Comparison of ENCODE assay signal across 27 cellular contexts in genomic region chr22:48796295-48797015, GRCh38.
DNase-seq lines count a peak whose midpoint lies in the region; ATAC-seq and TF ChIP-seq lines count a peak whose summit lies in the region.
"Had no signal": no experiment of that assay in that cellular context is flagged by ENCODE, and none has a peak within 500 bp of the region (broad histone marks: within the 10 kb centered on the region; RNA-seq: fewer than 3 reads in every experiment).

No MANE protein-coding gene starts in this region.

- no peak overlapping the region for H3K4ac ChIP-seq in H9 (ENCODE audit: low read depth, low read length)

- no peak overlapping the region for H3K4me3 ChIP-seq in NB4 (ENCODE audit: low read depth, low read length)
- peak overlapping the region; percentile 2 for H3K4me3 ChIP-seq in iPS-18a (ENCODE audit: low read length)
- H3K4me3 ChIP-seq in MM.1S (ENCODE audit: low read length) = no peak overlapping the region
- H3K4me3 ChIP-seq: BLaER1, psoas muscle, SJCRH30 had no signal

- H3F3A ChIP-seq in MM.1S (ENCODE audit: insufficient read depth, low read length) = no peaks in the 10 kb centered on the region

- H3K36me3 ChIP-seq in iPS-18a (ENCODE audit: control insufficient read depth, low read depth, low read length) = no peaks in the 10 kb centered on the region
- H3K36me3 ChIP-seq in MM.1S (replicated peaks; ENCODE audit: insufficient read depth, low read length) = no peaks in the 10 kb centered on the region
- H3K36me3 ChIP-seq: BLaER1, SJCRH30 had no signal

- H4K91ac ChIP-seq in H9 (ENCODE audit: insufficient read length, low read depth, low read length) = no peak overlapping the region

- H3K4me2 ChIP-seq in H9 (ENCODE audit: insufficient read depth, insufficient read length, low read length) (no peak overlapping the region), MM.1S (ENCODE audit: low read depth, low read length) (no peak overlapping the region)
- H3K4me2 ChIP-seq: BLaER1 had no signal

- H3K4me1 Mint-ChIP-seq in H9 = peaks cover 18 to 23% of the 10 kb centered on the region in 2 experiments
- H3K4me1 Mint-ChIP-seq: activated naive CD8-positive, alpha-beta T cell treated with anti-CD3 and anti-CD28 coated beads for 36 hours; stimulated activated memory B cell treated with anti-CD40 and anti-IgM and Interleukin-4, amounts not matched to agents 10 μg/mL and 1 μg/mL and 100 μg/mL, for 72 hours had no signal

- peak overlapping the region; percentile 55 for H3K18ac ChIP-seq in H9 (ENCODE audit: insufficient read length, low read depth, low read length)

- H4K5ac ChIP-seq in H9 (ENCODE audit: insufficient read length, low read depth, low read length) = peak overlapping the region; percentile 45

- H3K9me3 Mint-ChIP-seq in H9 = peaks cover 15 to 16% of the 10 kb centered on the region in 2 experiments

- no peak overlapping the region for H3T11ph ChIP-seq in H9 (ENCODE audit: low read length)

- H3K79me2 ChIP-seq in H9 (ENCODE audit: insufficient read depth, low read length) (no peaks in the 10 kb centered on the region), MM.1S (ENCODE audit: low read length) (no peaks in the 10 kb centered on the region)

- peak overlapping the region; percentile 24; the same call in 1 of the 2 replicates for H3K14ac ChIP-seq in H9 (ENCODE audit: insufficient read depth, low read length)

- H3K27ac Mint-ChIP-seq in H9 = peak overlapping the region; percentile 88 to 97 (median 96)
- H3K27ac Mint-ChIP-seq: activated naive CD8-positive, alpha-beta T cell treated with anti-CD3 and anti-CD28 coated beads for 36 hours; mesothelial cell of epicardium; stimulated activated memory B cell treated with anti-CD40 and anti-IgM and Interleukin-4, amounts not matched to agents 10 μg/mL and 1 μg/mL and 100 μg/mL, for 72 hours; type B pancreatic cell had no signal

- no peaks in the 10 kb centered on the region for H3K79me1 ChIP-seq in H9 (ENCODE audit: insufficient read depth, low read depth, low read length, poor library complexity, severe bottlenecking)

- no peaks in the 10 kb centered on the region for H3K9me2 ChIP-seq in MM.1S (replicated peaks; ENCODE audit: insufficient read depth, low read length)

- no peak overlapping the region for H4K8ac ChIP-seq in H9 (replicated peaks; ENCODE audit: insufficient read length, low read depth, low read length)

- H2BK5ac ChIP-seq in H9 (ENCODE audit: insufficient read length, low read length) = no peak overlapping the region

- H2AK5ac ChIP-seq in H9 (ENCODE audit: insufficient read length, low read length) = no peak overlapping the region

- DNase-seq in H9 = peak; percentile 74
- DNase-seq in NB4 (ENCODE audit: low read depth) = peak; percentile 22
- peak; percentile 42 for DNase-seq in posterior vena cava (ENCODE audit: low spot score)
- no peak for DNase-seq in activated CD8-positive, alpha-beta memory T cell treated with anti-CD3 and anti-CD28 coated beads for 24 hours
- no peak for DNase-seq in MM.1S
- no peak for DNase-seq in left colon
- DNase-seq: activated CD4-positive, alpha-beta T cell treated with anti-CD3 and anti-CD28 coated beads for 4 hours; activated effector memory CD4-positive, alpha-beta T cell treated with anti-CD3 and anti-CD28 coated beads, Interleukin-2, amount 50 U/mL, for 16 hours; activated naive CD8-positive, alpha-beta T cell treated with anti-CD3 and anti-CD28 coated beads for 36 hours; DMS 273 treated with DMSO at 0.1 percent for 48 hours; effector CD4-positive, alpha-beta T cell; hippocampal formation; NCI-H1417 treated with DMSO at 0.1 percent for 48 hours; NCI-H2107; NCI-H446; NCI-H774; psoas muscle; SJCRH30; T1000 had no signal

- H3K9me3 ChIP-seq in H9 (ENCODE audit: control insufficient read depth, low read depth, low read length) (no peaks in the 10 kb centered on the region), iPS-18a (ENCODE audit: control insufficient read depth, low read depth, low read length) (no peaks in the 10 kb centered on the region), MM.1S (replicated peaks; ENCODE audit: insufficient read depth, low read length) (no peaks in the 10 kb centered on the region)
- H3K9me3 ChIP-seq: BLaER1, psoas muscle, SJCRH30 had no signal

- H3K27me3 ChIP-seq in H9 (ENCODE audit: insufficient read depth, low read length) = no peaks in the 10 kb centered on the region
- no peaks in the 10 kb centered on the region for H3K27me3 ChIP-seq in iPS-18a (ENCODE audit: control insufficient read depth, insufficient read depth, low read length)
- no peaks in the 10 kb centered on the region for H3K27me3 ChIP-seq in MM.1S (replicated peaks; ENCODE audit: insufficient read depth, low read length)

- intact Hi-C loops in posterior vena cava (cut with DNase I) = no loop called here
- intact Hi-C loops in left colon (cut with DNase I, micrococcal nuclease) = no loop called here

- H3K27ac ChIP-seq in H9 (ENCODE audit: insufficient read length, low read depth, low read length) (peak overlapping the region; percentile 50), iPS-18a (ENCODE audit: low read length) (peak overlapping the region; percentile 38), MM.1S (ENCODE audit: low read length) (no peak overlapping the region)
- H3K27ac ChIP-seq: BLaER1, psoas muscle, SJCRH30, VCaP had no signal

- H3K23ac ChIP-seq in H9 (ENCODE audit: insufficient read length, low read depth, low read length) = no peak overlapping the region

- no peak for ATAC-seq in HG03378 (IDR thresholded peaks at IDR 0.05; ENCODE audit: unreplicated experiment)
- ATAC-seq in left colon = no peak
- ATAC-seq: HCT116; psoas muscle; stimulated activated memory B cell treated with anti-CD40 and anti-IgM and Interleukin-4, amounts not matched to agents 10 μg/mL and 1 μg/mL and 100 μg/mL, for 72 hours had no signal

- H3K4me3 Mint-ChIP-seq in H9 = peak overlapping the region in 1 of 2 experiments; percentile 49; a peak in 2 of 5 replicates
- H3K4me3 Mint-ChIP-seq: activated naive CD8-positive, alpha-beta T cell treated with anti-CD3 and anti-CD28 coated beads for 36 hours; mesothelial cell of epicardium; stimulated activated memory B cell treated with anti-CD40 and anti-IgM and Interleukin-4, amounts not matched to agents 10 μg/mL and 1 μg/mL and 100 μg/mL, for 72 hours; type B pancreatic cell had no signal

- TF ChIP-seq CTCF in H9 (conservative IDR thresholded peaks at IDR 0.05) (no peak), NB4 (IDR thresholded peaks at IDR 0.05; ENCODE audit: low read depth, low read length) (no peak), MM.1S (IDR thresholded peaks at IDR 0.05; ENCODE audit: low read length) (no peak)

- H3K56ac ChIP-seq in H9 (ENCODE audit: insufficient read length, low read depth, low read length) = no peak overlapping the region

- H3K9ac ChIP-seq in H9 (ENCODE audit: extremely low read depth, insufficient read length, low read length) = no peak overlapping the region
- peak overlapping the region; percentile 29 for H3K9ac ChIP-seq in iPS-18a (ENCODE audit: low read length)
- H3K9ac ChIP-seq in MM.1S (ENCODE audit: low read length) = no peak overlapping the region
- H3K9ac ChIP-seq: BLaER1 had no signal

- H2BK20ac ChIP-seq in H9 (ENCODE audit: low read depth, low read length, poor library complexity, severe bottlenecking) = no peak overlapping the region

- no peak overlapping the region for H2AFZ ChIP-seq in H9 (ENCODE audit: low read length)
- H2AFZ ChIP-seq in MM.1S (ENCODE audit: low read length) = no peak overlapping the region

- H3K36me3 Mint-ChIP-seq in H9 (ENCODE audit: insufficient read depth in 1 of 3, low read depth in 3 of 3) = peaks cover 0 to 20% (median 5%) of the 10 kb centered on the region in 3 experiments; a peak in 4 of 7 replicates
- H3K36me3 Mint-ChIP-seq: activated naive CD8-positive, alpha-beta T cell treated with anti-CD3 and anti-CD28 coated beads for 36 hours; mesothelial cell of epicardium; stimulated activated memory B cell treated with anti-CD40 and anti-IgM and Interleukin-4, amounts not matched to agents 10 μg/mL and 1 μg/mL and 100 μg/mL, for 72 hours; type B pancreatic cell had no signal

- no peaks in the 10 kb centered on the region for H4K20me1 ChIP-seq in H9 (ENCODE audit: control insufficient read depth, insufficient read depth, insufficient read length)
- H4K20me1 ChIP-seq in MM.1S (ENCODE audit: insufficient read depth, low read length) = no peaks in the 10 kb centered on the region
- H4K20me1 ChIP-seq: BLaER1 had no signal

- no CpG with 5 or more reads among the region's 14 CpGs for WGBS in H9 (ENCODE audit: extremely low coverage, insufficient read length, low lambda C conversion rate)

- H2BK12ac ChIP-seq in H9 (ENCODE audit: insufficient read length, low read depth, low read length) = no peak overlapping the region

- H2BK120ac ChIP-seq in H9 (ENCODE audit: low read depth, low read length, poor library complexity, severe bottlenecking) = no peak overlapping the region

- H3K4me1 ChIP-seq in H9 (ENCODE audit: insufficient read depth, low read length) (peaks cover 3% of the 10 kb centered on the region; the same call in 1 of the 2 replicates), iPS-18a (ENCODE audit: control insufficient read depth, low read depth, low read length) (peaks cover 11% of the 10 kb centered on the region), MM.1S (ENCODE audit: low read length) (no peaks in the 10 kb centered on the region)
- H3K4me1 ChIP-seq: psoas muscle, SJCRH30 had no signal

- H3K23me2 ChIP-seq in H9 (ENCODE audit: insufficient read length, low read depth, low read length, poor library complexity, severe bottlenecking) = no peaks in the 10 kb centered on the region

- no peak for TF ChIP-seq POLR2A in NB4 (IDR thresholded peaks at IDR 0.05; ENCODE audit: extremely low read depth, insufficient read length)

- H2BK15ac ChIP-seq in H9 (ENCODE audit: low read depth, low read length) = no peak overlapping the region

- H3K27me3 Mint-ChIP-seq in H9 (ENCODE audit: low read depth) = peaks cover 1% of the 10 kb centered on the region; the same call in 1 of the 2 replicates
- H3K27me3 Mint-ChIP-seq: stimulated activated memory B cell treated with anti-CD40 and anti-IgM and Interleukin-4, amounts not matched to agents 10 μg/mL and 1 μg/mL and 100 μg/mL, for 72 hours; type B pancreatic cell had no signal

Comparison
In these comparisons a context has a peak if more than half of its experiments do, and no peak if none do; other contexts are left out.
1. DNase-seq: peak in H9 (single experiment), NB4 (single experiment) and posterior vena cava (single experiment); none in activated CD8-positive, alpha-beta memory T cell treated with anti-CD3 and anti-CD28 coated beads for 24 hours (single experiment), MM.1S (single experiment) and left colon (0 of 2).